ENCODE assay signal across 28 cellular contexts in genomic region chr3:73473578-73474448, GRCh38.
"Had no signal": no experiment of that assay in that cellular context is flagged by ENCODE, and none has a peak within 500 bp of the region (broad histone marks: within the 10 kb centered on the region; RNA-seq: fewer than 3 reads in every experiment).

No MANE protein-coding gene starts in this region.

- H3K27me3 ChIP-seq: adrenal gland, ascending aorta, heart right ventricle, ovary, stomach, uterus had no signal

- H3K27ac Mint-ChIP-seq: activated naive CD4-positive, alpha-beta T cell treated with anti-CD3 and anti-CD28 coated beads, Interleukin-2, amount 50 U/mL, for 72 hours; activated T-cell treated with anti-CD3 and anti-CD28 coated beads, Interleukin-2, amount 50 U/mL, for 24 hours; activated T-helper 17 cell treated with anti-CD3 and anti-CD28 coated beads, Interleukin-2, amount 50 U/mL, for 72 hours; natural killer cell; stimulated activated memory B cell treated with anti-CD40 and anti-IgM and Interleukin-4, amounts not matched to agents 10 μg/mL and 1 μg/mL and 100 μg/mL, for 72 hours; WTC11 had no signal

- H3K4me2 ChIP-seq: smooth muscle cell had no signal

- H3K9me3 Mint-ChIP-seq: activated T-helper 17 cell treated with anti-CD3 and anti-CD28 coated beads, Interleukin-2, amount 50 U/mL, for 72 hours; natural killer cell had no signal

- H3K36me3 Mint-ChIP-seq: natural killer cell; stimulated activated memory B cell treated with anti-CD40 and anti-IgM and Interleukin-4, amounts not matched to agents 10 μg/mL and 1 μg/mL and 100 μg/mL, for 72 hours had no signal

- H3K9me3 ChIP-seq: adrenal gland, ascending aorta, neutrophil, ovary, stomach, uterus had no signal

- ATAC-seq: activated naive CD4-positive, alpha-beta T cell treated with anti-CD3 and anti-CD28 coated beads, Interleukin-2, amount 50 U/mL, for 72 hours; activated T-helper 17 cell treated with anti-CD3 and anti-CD28 coated beads, Interleukin-2, amount 50 U/mL, for 72 hours; esophagus mucosa; natural killer cell; sciatic nerve; stimulated activated memory B cell treated with anti-CD40 and anti-IgM and Interleukin-4, amounts not matched to agents 10 μg/mL and 1 μg/mL and 100 μg/mL, for 72 hours; WTC11 had no signal

- H3K4me3 Mint-ChIP-seq: activated T-cell treated with anti-CD3 and anti-CD28 coated beads, Interleukin-2, amount 50 U/mL, for 24 hours; activated T-helper 17 cell treated with anti-CD3 and anti-CD28 coated beads, Interleukin-2, amount 50 U/mL, for 72 hours; mesothelial cell of epicardium; natural killer cell; stimulated activated memory B cell treated with anti-CD40 and anti-IgM and Interleukin-4, amounts not matched to agents 10 μg/mL and 1 μg/mL and 100 μg/mL, for 72 hours; WTC11 had no signal

- H3K36me3 ChIP-seq: adrenal gland, ascending aorta, heart right ventricle, neutrophil, ovary, stomach, uterus had no signal

- H3K27ac ChIP-seq: ascending aorta, heart right ventricle, neutrophil, stomach had no signal

- DNase-seq: activated CD4-positive, alpha-beta T cell treated with anti-CD3 and anti-CD28 coated beads, Interleukin-2, amount 50 U/mL, for 4 hours; activated CD8-positive, alpha-beta memory T cell treated with anti-CD3 and anti-CD28 coated beads for 24 hours; activated CD8-positive, alpha-beta memory T cell treated with anti-CD3 and anti-CD28 coated beads, Interleukin-2, amount 50 U/mL, for 4 hours; activated T-cell treated with anti-CD3 and anti-CD28 coated beads, Interleukin-2, amount 50 U/mL, for 24 hours; adrenal gland; central memory CD4-positive, alpha-beta T cell; dermis blood vessel endothelial cell; effector memory CD4-positive, alpha-beta T cell; foreskin melanocyte; heart right ventricle; islet precursor cell; natural killer cell; ovary; stimulated activated CD4-positive, alpha-beta T cell treated with anti-CD3 and anti-CD28 coated beads, Interleukin-15, amount 100 ng/mL, for 24 hours; stomach; T-helper 9 cell; trophoblast cell; uterus had no signal

- H3K4me1 Mint-ChIP-seq: activated T-helper 17 cell treated with anti-CD3 and anti-CD28 coated beads, Interleukin-2, amount 50 U/mL, for 72 hours; stimulated activated memory B cell treated with anti-CD40 and anti-IgM and Interleukin-4, amounts not matched to agents 10 μg/mL and 1 μg/mL and 100 μg/mL, for 72 hours had no signal

- H3K4me3 ChIP-seq: adrenal gland, ascending aorta, heart right ventricle, ovary, smooth muscle cell, stomach, uterus had no signal
